Comparison of ENCODE assay signal across 1 cellular context in genomic region chr17:28416703-28417311, GRCh38.
TF ChIP-seq lines count a peak whose summit lies in the region.

No MANE protein-coding gene starts in this region.

TF ChIP-seq in H1, 55 proteins besides CTCF, POLR2A, EP300 and RAD21:
- TF ChIP-seq RXRA (IDR thresholded peaks at IDR 0.05; ENCODE audit: insufficient read depth, low read depth, low read length) (peak; percentile 79; the same call in 1 of the 2 replicates), TBP (IDR thresholded peaks at IDR 0.05; ENCODE audit: low read depth, low read length) (no peak), RNF2 (IDR thresholded peaks at IDR 0.05; ENCODE audit: borderline replicate concordance, low read depth, low read length, missing control alignments, poor library complexity, severe bottlenecking) (no peak), CHD1 (IDR thresholded peaks at IDR 0.05; ENCODE audit: low read depth, low read length) (no peak), EZH2 (IDR thresholded peaks at IDR 0.05; ENCODE audit: low read depth, low read length, severe bottlenecking) (no peak), TCF12 (IDR thresholded peaks at IDR 0.05; ENCODE audit: low read depth, low read length) (peak; percentile 64; the same call in 1 of the 2 replicates), NANOG (IDR thresholded peaks at IDR 0.05; ENCODE audit: insufficient read depth, low read depth, low read length, poor library complexity, severe bottlenecking) (no peak), SP1 (IDR thresholded peaks at IDR 0.05; ENCODE audit: low read depth, low read length) (0 out of 2 replicates have a peak, but pooled peaks have one; percentile 18), NRF1 (IDR thresholded peaks at IDR 0.05; ENCODE audit: low read depth, low read length) (no peak), HDAC2 (IDR thresholded peaks at IDR 0.05; ENCODE audit: borderline replicate concordance in 1 of 2, low read depth in 2 of 2, low read length in 2 of 2) (no peak), SIRT6 (IDR thresholded peaks at IDR 0.05; ENCODE audit: low read length) (no peak), CBX5 (IDR thresholded peaks at IDR 0.05; ENCODE audit: low read depth, low read length) (no peak), SUZ12 (IDR thresholded peaks at IDR 0.05; ENCODE audit: low read length) (no peak), BACH1 (IDR thresholded peaks at IDR 0.05; ENCODE audit: low read length) (no peak), SRF (IDR thresholded peaks at IDR 0.05; ENCODE audit: low read depth, low read length) (no peak), TEAD4 (IDR thresholded peaks at IDR 0.05; ENCODE audit: low read depth, low read length) (no peak), ASH2L (IDR thresholded peaks at IDR 0.05; ENCODE audit: low read length) (no peak), CREB1 (IDR thresholded peaks at IDR 0.05) (no peak), POLR2AphosphoS5 (IDR thresholded peaks at IDR 0.05; ENCODE audit: low read depth, low read length) (peak; percentile 86), PHF8 (conservative IDR thresholded peaks at IDR 0.05; ENCODE audit: low read depth, low read length) (no peak), BCL11A (IDR thresholded peaks at IDR 0.05; ENCODE audit: low read depth in 2 of 2, low read length in 2 of 2) (no peak), CTBP2 (IDR thresholded peaks at IDR 0.05; ENCODE audit: borderline replicate concordance, insufficient read depth, insufficient read length, low read length) (no peak), JUND (IDR thresholded peaks at IDR 0.05; ENCODE audit: low read length) (no peak), HDAC6 (IDR thresholded peaks at IDR 0.05; ENCODE audit: low read depth, low read length) (no peak), CHD7 (IDR thresholded peaks at IDR 0.05; ENCODE audit: insufficient replicate concordance, low read length) (no peak), RFX5 (IDR thresholded peaks at IDR 0.05; ENCODE audit: borderline replicate concordance, low read depth, low read length) (no peak), USF2 (IDR thresholded peaks at IDR 0.05; ENCODE audit: low read length) (no peak), SIN3A (conservative IDR thresholded peaks at IDR 0.05 in 1 of 2, IDR thresholded peaks at IDR 0.05 in 1 of 2; ENCODE audit: low read depth in 1 of 2, low read length in 2 of 2) (no peak), SP2 (IDR thresholded peaks at IDR 0.05; ENCODE audit: low read length) (no peak), ATF3 (IDR thresholded peaks at IDR 0.05; ENCODE audit: insufficient read depth, low read depth, low read length) (no peak), RBBP5 (IDR thresholded peaks at IDR 0.05; ENCODE audit: borderline replicate concordance, low read depth, low read length) (no peak), MAX (IDR thresholded peaks at IDR 0.05) (no peak), E2F6 (IDR thresholded peaks at IDR 0.05) (no peak), SAP30 (IDR thresholded peaks at IDR 0.05; ENCODE audit: insufficient read depth, insufficient replicate concordance, low read length) (no peak)
- TF ChIP-seq, protein P1, sequence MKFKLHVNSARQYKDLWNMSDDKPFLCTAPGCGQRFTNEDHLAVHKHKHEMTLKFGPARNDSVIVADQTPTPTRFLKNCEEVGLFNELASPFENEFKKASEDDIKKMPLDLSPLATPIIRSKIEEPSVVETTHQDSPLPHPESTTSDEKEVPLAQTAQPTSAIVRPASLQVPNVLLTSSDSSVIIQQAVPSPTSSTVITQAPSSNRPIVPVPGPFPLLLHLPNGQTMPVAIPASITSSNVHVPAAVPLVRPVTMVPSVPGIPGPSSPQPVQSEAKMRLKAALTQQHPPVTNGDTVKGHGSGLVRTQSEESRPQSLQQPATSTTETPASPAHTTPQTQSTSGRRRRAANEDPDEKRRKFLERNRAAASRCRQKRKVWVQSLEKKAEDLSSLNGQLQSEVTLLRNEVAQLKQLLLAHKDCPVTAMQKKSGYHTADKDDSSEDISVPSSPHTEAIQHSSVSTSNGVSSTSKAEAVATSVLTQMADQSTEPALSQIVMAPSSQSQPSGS (IDR thresholded peaks at IDR 0.05; ENCODE audit: low read length): no peak
